In the genomic region with DNA sequence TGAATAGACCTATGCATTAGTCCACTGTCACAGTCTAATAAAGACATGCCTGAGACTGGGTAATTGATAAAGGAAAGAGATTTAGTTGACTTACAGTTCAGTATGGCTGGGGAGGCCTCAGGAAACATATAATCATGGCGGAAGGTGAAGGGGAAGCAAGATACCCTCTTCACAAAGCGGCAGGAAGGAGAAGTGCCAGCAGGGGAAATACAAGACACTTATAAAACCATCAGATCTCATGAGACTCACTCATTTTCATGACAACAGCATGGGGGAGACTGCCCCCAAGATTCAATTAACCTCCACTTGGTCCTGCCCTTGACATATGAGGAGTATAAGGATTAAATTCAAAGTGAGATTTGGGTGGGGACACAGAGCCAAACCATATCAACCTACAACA, we compare ENCODE assay signal across 19 cellular contexts. TPM values are rescaled to one million over a fixed set of nuclear protein-coding genes. Genes with fewer than 3 reads are reported as not detected.
"Had no signal": no experiment of that assay in that cellular context is flagged by ENCODE, and none has a peak within 500 bp of the region (broad histone marks: within the 10 kb centered on the region; RNA-seq: fewer than 3 reads in every experiment).

No MANE protein-coding gene starts in this region.

- H3K4me3 ChIP-seq: mucosa of descending colon, upper lobe of left lung had no signal

- DNase-seq: activated CD4-positive, alpha-beta T cell treated with anti-CD3 and anti-CD28 coated beads, Interleukin-2, amount 10 ng/mL, durations not matched to agents 24 days and 14 days; activated CD4-positive, CD25-positive, alpha-beta regulatory T cell; activated CD8-positive, alpha-beta memory T cell treated with anti-CD3 and anti-CD28 coated beads, Interleukin-2, amount 50 U/mL, for 4 hours; activated gamma-delta T cell; activated T-cell treated with anti-CD3 and anti-CD28 coated beads, Interleukin-2, amount 50 U/mL, for 72 hours; brain microvascular endothelial cell; glutamatergic neuron; immature natural killer cell; mucosa of descending colon; naive thymus-derived CD8-positive, alpha-beta T cell; upper lobe of left lung had no signal

- H3K27ac Mint-ChIP-seq: activated CD4-positive, alpha-beta T cell treated with anti-CD3 and anti-CD28 coated beads, Interleukin-2, amount 10 ng/mL, durations not matched to agents 24 days and 14 days; activated CD8-positive, alpha-beta T cell treated with anti-CD3 and anti-CD28 coated beads, Interleukin-2, amount 10 ng/mL, durations not matched to agents 7 days and 5 days; activated T-cell treated with anti-CD3 and anti-CD28 coated beads, Interleukin-2, amount 50 U/mL, for 72 hours; immature natural killer cell; memory B cell; stimulated activated effector memory CD8-positive, alpha-beta T cell treated with anti-CD3 and anti-CD28 coated beads, Interleukin-12 subunit alpha, Interleukin-12 subunit beta, amount 100 ng/mL, for 72 hours had no signal

- H3K4me1 Mint-ChIP-seq: activated CD4-positive, alpha-beta T cell treated with anti-CD3 and anti-CD28 coated beads, Interleukin-2, amount 10 ng/mL, durations not matched to agents 24 days and 14 days; immature natural killer cell; memory B cell; naive thymus-derived CD8-positive, alpha-beta T cell; stimulated activated effector memory CD8-positive, alpha-beta T cell treated with anti-CD3 and anti-CD28 coated beads, Interleukin-12 subunit alpha, Interleukin-12 subunit beta, amount 100 ng/mL, for 72 hours had no signal

- H3K9me3 Mint-ChIP-seq: activated CD4-positive, alpha-beta T cell treated with anti-CD3 and anti-CD28 coated beads, Interleukin-2, amount 10 ng/mL, durations not matched to agents 24 days and 14 days; activated naive CD4-positive, alpha-beta T cell treated with anti-CD3 and anti-CD28 coated beads, Interleukin-2, amount 50 U/mL, for 72 hours; stimulated activated effector memory CD8-positive, alpha-beta T cell treated with anti-CD3 and anti-CD28 coated beads, Interleukin-12 subunit alpha, Interleukin-12 subunit beta, amount 100 ng/mL, for 72 hours had no signal

- H3K9me3 ChIP-seq: mucosa of descending colon, neutrophil, upper lobe of left lung had no signal

- H3K36me3 Mint-ChIP-seq: activated naive CD4-positive, alpha-beta T cell treated with anti-CD3 and anti-CD28 coated beads, Interleukin-2, amount 50 U/mL, for 72 hours; immature natural killer cell; stimulated activated effector memory CD8-positive, alpha-beta T cell treated with anti-CD3 and anti-CD28 coated beads, Interleukin-12 subunit alpha, Interleukin-12 subunit beta, amount 100 ng/mL, for 72 hours had no signal

- H3K27me3 ChIP-seq: brain microvascular endothelial cell, upper lobe of left lung had no signal

- H3K36me3 ChIP-seq: brain microvascular endothelial cell, neutrophil, upper lobe of left lung had no signal

- H3K27ac ChIP-seq: brain microvascular endothelial cell, neutrophil, upper lobe of left lung had no signal

- H3K4me3 Mint-ChIP-seq: activated CD4-positive, alpha-beta T cell treated with anti-CD3 and anti-CD28 coated beads, Interleukin-2, amount 10 ng/mL, durations not matched to agents 24 days and 14 days; activated CD8-positive, alpha-beta T cell treated with anti-CD3 and anti-CD28 coated beads, Interleukin-2, amount 10 ng/mL, durations not matched to agents 7 days and 5 days; activated T-cell treated with anti-CD3 and anti-CD28 coated beads, Interleukin-2, amount 50 U/mL, for 72 hours; immature natural killer cell; memory B cell; naive thymus-derived CD8-positive, alpha-beta T cell; stimulated activated effector memory CD8-positive, alpha-beta T cell treated with anti-CD3 and anti-CD28 coated beads, Interleukin-12 subunit alpha, Interleukin-12 subunit beta, amount 100 ng/mL, for 72 hours had no signal

- H3K4me1 ChIP-seq: upper lobe of left lung had no signal

RNA-seq across cellular contexts. Expression of a gene that starts 59.4 kb away (rescaled TPM):
- total RNA-seq: activated CD4-positive, alpha-beta T cell treated with anti-CD3 and anti-CD28 coated beads, Interleukin-2, amount 10 ng/mL, durations not matched to agents 24 days and 14 days; activated CD8-positive, alpha-beta T cell treated with anti-CD3 and anti-CD28 coated beads, Interleukin-2, amount 10 ng/mL, durations not matched to agents 7 days and 5 days; activated naive CD4-positive, alpha-beta T cell treated with anti-CD3 and anti-CD28 coated beads, Interleukin-2, amount 50 U/mL, for 72 hours; activated T-cell treated with anti-CD3 and anti-CD28 coated beads, Interleukin-2, amount 50 U/mL, for 72 hours; cerebellum; esophagus mucosa; naive thymus-derived CD8-positive, alpha-beta T cell; SK-MEL-5 had no signal
